9 cellular contexts compared by ENCODE assay signal in the genomic region with DNA sequence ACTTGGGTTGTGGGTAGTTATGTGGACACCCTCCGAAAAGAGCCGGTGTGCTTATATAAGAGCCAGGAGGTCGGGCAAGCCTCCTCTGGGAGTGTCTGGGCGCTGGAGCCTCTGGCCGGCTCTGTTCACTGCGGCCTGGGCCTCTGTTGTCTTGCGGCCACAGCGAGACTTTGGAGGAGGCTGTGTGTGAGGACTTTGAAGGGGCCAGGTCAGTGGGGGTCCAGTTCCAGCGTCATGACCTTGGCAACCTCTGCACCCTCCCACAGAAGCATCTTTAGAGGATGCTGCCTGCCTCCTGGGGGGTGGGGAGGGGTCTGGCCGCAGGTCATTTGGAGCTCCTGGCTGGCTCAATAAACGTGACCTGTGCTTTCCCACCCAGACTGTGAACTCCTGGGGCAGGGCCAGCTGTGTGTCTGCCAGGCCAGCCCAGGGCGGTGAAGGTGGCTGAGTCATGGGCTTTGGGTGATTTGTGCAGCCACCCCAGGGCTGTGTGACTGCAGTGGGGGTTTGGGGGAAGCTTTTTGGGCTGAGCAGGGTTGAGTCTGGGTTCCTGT. TPM values are rescaled to one million over a fixed set of nuclear protein-coding genes. Genes with fewer than 3 reads are reported as not detected.
A peak's percentile ranks its signal among the peaks of the same experiment; 100 is the strongest.
DNase-seq lines count a peak whose midpoint lies in the region; ATAC-seq and TF ChIP-seq lines count a peak whose summit lies in the region.
"Had no signal": no experiment of that assay in that cellular context is flagged by ENCODE, and none has a peak within 500 bp of the region (broad histone marks: within the 10 kb centered on the region; RNA-seq: fewer than 3 reads in every experiment).

No MANE protein-coding gene starts in this region.

- H3K4me2 ChIP-seq in smooth muscle cell = peak overlapping the region; percentile 88

- DNase-seq in HAP-1 (ENCODE audit: low spot score in 2 of 2) = no peak
- peak; percentile 60 to 82 for DNase-seq in foreskin fibroblast
- DNase-seq in smooth muscle cell (lab: John Stamatoyannopoulos, UW; ENCODE audit: unreplicated experiment) = no peak
- no peak for DNase-seq in NCI-H146 (lab: John Stamatoyannopoulos, UW)
- DNase-seq in NCI-H1930 (lab: John Stamatoyannopoulos, UW) = no peak
- DNase-seq in SKM-1 treated with dmso at 0.1 percent for 144 hours (lab: John Stamatoyannopoulos, UW; ENCODE audit: unreplicated experiment) = no peak
- no peak for DNase-seq in GF-D8 (lab: John Stamatoyannopoulos, UW)

- no peaks in the 10 kb centered on the region for H3K36me3 ChIP-seq in HAP-1 (replicated peaks)
- H3K36me3 ChIP-seq in smooth muscle cell (ENCODE audit: low read depth) = no peaks in the 10 kb centered on the region

- no peaks in the 10 kb centered on the region for H3F3A ChIP-seq in smooth muscle cell (ENCODE audit: low read depth)

- H3K27ac ChIP-seq in smooth muscle cell (ENCODE audit: low read depth) = peak overlapping the region; percentile 17

- H3K4me1 ChIP-seq in HAP-1 (peaks cover 9% of the 10 kb centered on the region), smooth muscle cell (ENCODE audit: low read depth) (peaks cover 6% of the 10 kb centered on the region)

- H3K4me3 ChIP-seq in HAP-1 (peak overlapping the region; percentile 76), foreskin fibroblast (ENCODE audit: low read depth in 1 of 2, low read length in 2 of 2) (peak overlapping the region; percentile 81 to 95), smooth muscle cell (peak overlapping the region; percentile 93)

- H3K27me3 ChIP-seq in HAP-1 (ENCODE audit: low read depth) (no peaks in the 10 kb centered on the region), smooth muscle cell (ENCODE audit: low read depth) (no peaks in the 10 kb centered on the region)

- no peak for TF ChIP-seq CTCF in foreskin fibroblast (IDR thresholded peaks at IDR 0.05; ENCODE audit: low read depth, low read length)
- TF ChIP-seq CTCF in smooth muscle cell (IDR thresholded peaks at IDR 0.05; ENCODE audit: borderline replicate concordance, insufficient read depth, poor library complexity, severe bottlenecking) = no peak

- ATAC-seq in SK-N-SH treated with all-trans-retinoic acid at 6 μM for 48 hours = peak; percentile 15; the same call in 1 of the 3 replicates

- WGBS in smooth muscle cell (ENCODE audit: low lambda C conversion rate) = 71% methylated on average over 12 of the region's 12 CpGs

- H3K9me3 ChIP-seq in HAP-1 = no peaks in the 10 kb centered on the region
- H3K9me3 ChIP-seq in smooth muscle cell (replicated peaks; ENCODE audit: low read depth) = no peaks in the 10 kb centered on the region

- no peaks in the 10 kb centered on the region for H3K79me2 ChIP-seq in smooth muscle cell (ENCODE audit: low read depth)

- in situ Hi-C loops in HAP-1 (cut with MboI; ENCODE audit: low sequenced_read_pairs) = no loop called here

- no peak overlapping the region for H2AFZ ChIP-seq in smooth muscle cell (ENCODE audit: low read depth)

- H3K9ac ChIP-seq in smooth muscle cell (ENCODE audit: low read depth) = no peak overlapping the region

- H4K20me1 ChIP-seq in smooth muscle cell (ENCODE audit: low read depth) = peaks cover 10% of the 10 kb centered on the region

TF ChIP-seq in SK-N-SH treated with all-trans-retinoic acid at 6 μM for 48 hours, 23 proteins besides CTCF, POLR2A, EP300 and RAD21:
- no peak for TF ChIP-seq OSR1 (CRISPR knock-in tag; IDR thresholded peaks at IDR 0.05)
- TF ChIP-seq ZFP30 (CRISPR knock-in tag; IDR thresholded peaks at IDR 0.05) = no peak
TF ChIP-seq in SK-N-SH treated with all-trans-retinoic acid at 6 μM for 48 hours: peak in this region for 0.

RNA-seq across cellular contexts. Expression of a gene that starts 1.2 kb away (rescaled TPM):
- total RNA-seq in smooth muscle cell = 24.9 and 41.0 TPM in 2 replicates
- 83.4 and 89.5 TPM in 2 replicates for polyA plus RNA-seq in smooth muscle cell

RNA-seq across cellular contexts. Expression of a gene that starts 14.8 kb away (rescaled TPM):
- 0.54 and 2.9 TPM in 2 replicates for total RNA-seq in smooth muscle cell
- polyA plus RNA-seq in smooth muscle cell = 9.7 and 11.3 TPM in 2 replicates

RNA-seq across cellular contexts. Expression of a gene that starts 15.1 kb away (rescaled TPM):
- 14.9 and 17.4 TPM in 2 replicates for total RNA-seq in smooth muscle cell
- 24.6 and 25.4 TPM in 2 replicates for polyA plus RNA-seq in smooth muscle cell

RNA-seq across cellular contexts. Expression of a gene that starts 15.7 kb away (rescaled TPM):
- total RNA-seq in smooth muscle cell = 2.9 and 6.4 TPM in 2 replicates
- polyA plus RNA-seq in smooth muscle cell = 3.1 and 4.3 TPM in 2 replicates

RNA-seq across cellular contexts. Expression of a gene that starts 20.0 kb away (rescaled TPM):
- 4.5 TPM in 1 of 2 replicates, not detected in the other for total RNA-seq in smooth muscle cell
- polyA plus RNA-seq in smooth muscle cell = 0.79 and 1.6 TPM in 2 replicates
- total RNA-seq: NCI-H460 had no signal

Comparison
In these comparisons a context has a peak if more than half of its experiments do, and no peak if none do; other contexts are left out.
1. DNase-seq: peak in foreskin fibroblast (2 of 2); none in HAP-1 (0 of 2), smooth muscle cell (single experiment), NCI-H146 (single experiment), NCI-H1930 (0 of 2), SKM-1 treated with dmso at 0.1 percent for 144 hours (single experiment) and GF-D8 (single experiment).
2. Peak in every context shown above with its lines, with median percentiles within 50 percentile points of each other: H3K4me3 ChIP-seq.